In genomic region chr17:10166181-10166935, GRCh38 we compare ENCODE assay signal across 26 cellular contexts. TPM values are rescaled to one million over a fixed set of nuclear protein-coding genes. Genes with fewer than 3 reads are reported as not detected.
"Had no signal": no experiment of that assay in that cellular context is flagged by ENCODE, and none has a peak within 500 bp of the region (broad histone marks: within the 10 kb centered on the region; RNA-seq: fewer than 3 reads in every experiment).

No MANE protein-coding gene starts in this region.

- H3K27ac Mint-ChIP-seq: endodermal cell; nephron progenitor cell; stimulated activated memory B cell treated with anti-CD40 and anti-IgM and Interleukin-4, amounts not matched to agents 10 μg/mL and 1 μg/mL and 100 μg/mL, for 72 hours; stimulated activated naive CD8-positive, alpha-beta T cell treated with anti-CD3 and anti-CD28 coated beads, Interleukin-15, Interleukin-2, amounts not matched to agents 100 ng/mL and 50 ng/mL, for 24 hours had no signal

- H3K4me2 ChIP-seq: hepatocyte had no signal

- H3K4me1 Mint-ChIP-seq: stimulated activated memory B cell treated with anti-CD40 and anti-IgM and Interleukin-4, amounts not matched to agents 10 μg/mL and 1 μg/mL and 100 μg/mL, for 72 hours had no signal

- H2AFZ ChIP-seq: hepatocyte had no signal

- H3K36me3 ChIP-seq: colonic mucosa, esophagus squamous epithelium, gastrocnemius medialis, heart left ventricle, left lung, prostate gland, right atrium auricular region, sigmoid colon, thoracic aorta, transverse colon, vagina had no signal

- H3K9me3 ChIP-seq: colonic mucosa, esophagus squamous epithelium, gastrocnemius medialis, heart left ventricle, left lung, prostate gland, right atrium auricular region, sigmoid colon, thoracic aorta, transverse colon, vagina had no signal

- H3K27ac ChIP-seq: colonic mucosa, esophagus squamous epithelium, gastrocnemius medialis, heart left ventricle, hepatocyte, left lung, prostate gland, right atrium auricular region, sigmoid colon, thoracic aorta, transverse colon, vagina had no signal

- H3K4me3 Mint-ChIP-seq: dendritic cell treated with granulocyte-macrophage colony-stimulating factor and Interleukin-4, amounts not matched to agents 40 ng/mL and 50 ng/mL, for 4 days; endodermal cell; naive thymus-derived CD8-positive, alpha-beta T cell; nephron progenitor cell; stimulated activated memory B cell treated with anti-CD40 and anti-IgM and Interleukin-4, amounts not matched to agents 10 μg/mL and 1 μg/mL and 100 μg/mL, for 72 hours; stimulated activated naive CD8-positive, alpha-beta T cell treated with anti-CD3 and anti-CD28 coated beads, Interleukin-15, Interleukin-2, amounts not matched to agents 100 ng/mL and 50 ng/mL, for 24 hours had no signal

- H3K4me1 ChIP-seq: colonic mucosa, gastrocnemius medialis, prostate gland had no signal

- DNase-seq: colonic mucosa; effector CD8-positive, alpha-beta T cell; esophagus squamous epithelium; foreskin fibroblast; gastrocnemius medialis; heart left ventricle; left cardiac atrium; left lung; mesendoderm; midbrain; naive thymus-derived CD8-positive, alpha-beta T cell; nephron progenitor cell; nucleus accumbens; sigmoid colon; stimulated activated CD4-positive, alpha-beta T cell treated with anti-CD3 and anti-CD28 coated beads, Interleukin-4, amount 100 ng/mL, for 4 hours; transverse colon had no signal

- H3K9me3 Mint-ChIP-seq: dendritic cell treated with granulocyte-macrophage colony-stimulating factor and Interleukin-4, amounts not matched to agents 40 ng/mL and 50 ng/mL, for 4 days; endodermal cell; naive thymus-derived CD8-positive, alpha-beta T cell; nephron progenitor cell; stimulated activated naive CD8-positive, alpha-beta T cell treated with anti-CD3 and anti-CD28 coated beads, Interleukin-15, Interleukin-2, amounts not matched to agents 100 ng/mL and 50 ng/mL, for 24 hours had no signal

- H3K27me3 Mint-ChIP-seq: dendritic cell treated with granulocyte-macrophage colony-stimulating factor and Interleukin-4, amounts not matched to agents 40 ng/mL and 50 ng/mL, for 4 days; stimulated activated memory B cell treated with anti-CD40 and anti-IgM and Interleukin-4, amounts not matched to agents 10 μg/mL and 1 μg/mL and 100 μg/mL, for 72 hours had no signal

- ATAC-seq: gastrocnemius medialis; left cardiac atrium; left lung; naive thymus-derived CD8-positive, alpha-beta T cell; stimulated activated memory B cell treated with anti-CD40 and anti-IgM and Interleukin-4, amounts not matched to agents 10 μg/mL and 1 μg/mL and 100 μg/mL, for 72 hours had no signal

- H3K4me3 ChIP-seq: colonic mucosa, esophagus squamous epithelium, gastrocnemius medialis, heart left ventricle, hepatocyte, left lung, prostate gland, right atrium auricular region, sigmoid colon, thoracic aorta, transverse colon, vagina had no signal

- H3K27me3 ChIP-seq: colonic mucosa, esophagus squamous epithelium, heart left ventricle, hepatocyte, right atrium auricular region, sigmoid colon, transverse colon, vagina had no signal

- H3K36me3 Mint-ChIP-seq: naive thymus-derived CD8-positive, alpha-beta T cell; stimulated activated memory B cell treated with anti-CD40 and anti-IgM and Interleukin-4, amounts not matched to agents 10 μg/mL and 1 μg/mL and 100 μg/mL, for 72 hours had no signal

RNA-seq across cellular contexts. Expression of gene GAS7, which starts 32.0 kb away (rescaled TPM):
- total RNA-seq: endothelial cell of umbilical vein had no signal
- polyA plus RNA-seq: endothelial cell of umbilical vein had no signal
